8 cellular contexts compared by ENCODE assay signal in the genomic region with DNA sequence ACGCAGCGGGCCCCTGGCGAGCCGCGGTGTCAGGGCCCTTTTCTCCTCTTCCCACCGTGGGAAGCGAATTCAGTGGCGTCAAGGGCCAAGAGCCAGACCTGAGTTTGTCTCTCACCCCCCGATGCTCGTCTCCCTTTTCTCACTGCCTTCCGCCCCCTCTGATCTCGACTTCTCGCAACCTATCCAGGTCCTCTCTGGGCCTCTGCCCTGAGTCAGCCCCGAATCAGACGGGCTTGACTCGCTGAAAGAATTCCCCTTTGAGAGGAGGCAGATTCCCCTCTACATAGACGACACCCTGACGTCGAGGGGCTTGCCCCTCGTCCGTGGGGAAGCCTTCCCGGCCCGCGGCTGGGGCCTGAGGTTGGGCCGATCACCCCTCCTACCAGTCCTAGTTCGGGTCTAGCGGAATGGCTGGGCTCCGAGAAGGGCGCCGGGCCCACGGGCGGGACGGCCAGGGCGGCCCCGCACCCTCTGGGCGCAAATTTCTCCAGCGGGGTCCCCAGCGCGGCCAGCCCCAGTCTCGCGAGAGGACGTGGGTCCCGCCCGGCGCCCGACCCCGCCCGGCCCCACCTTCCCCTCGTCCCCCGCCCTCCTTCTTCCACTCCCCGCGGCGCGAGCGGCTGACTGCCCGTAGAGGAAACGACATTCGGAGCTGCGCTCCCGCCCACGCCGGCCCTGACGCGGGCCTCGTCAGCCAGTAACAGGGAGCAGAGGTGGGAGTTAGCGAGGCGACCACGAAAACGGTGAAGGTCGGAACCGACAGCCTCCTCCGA. TPM values are rescaled to one million over a fixed set of nuclear protein-coding genes. Genes with fewer than 3 reads are reported as not detected.
A peak's percentile ranks its signal among the peaks of the same experiment; 100 is the strongest.
DNase-seq lines count a peak whose midpoint lies in the region; ATAC-seq and TF ChIP-seq lines count a peak whose summit lies in the region.

A gene with protein sequence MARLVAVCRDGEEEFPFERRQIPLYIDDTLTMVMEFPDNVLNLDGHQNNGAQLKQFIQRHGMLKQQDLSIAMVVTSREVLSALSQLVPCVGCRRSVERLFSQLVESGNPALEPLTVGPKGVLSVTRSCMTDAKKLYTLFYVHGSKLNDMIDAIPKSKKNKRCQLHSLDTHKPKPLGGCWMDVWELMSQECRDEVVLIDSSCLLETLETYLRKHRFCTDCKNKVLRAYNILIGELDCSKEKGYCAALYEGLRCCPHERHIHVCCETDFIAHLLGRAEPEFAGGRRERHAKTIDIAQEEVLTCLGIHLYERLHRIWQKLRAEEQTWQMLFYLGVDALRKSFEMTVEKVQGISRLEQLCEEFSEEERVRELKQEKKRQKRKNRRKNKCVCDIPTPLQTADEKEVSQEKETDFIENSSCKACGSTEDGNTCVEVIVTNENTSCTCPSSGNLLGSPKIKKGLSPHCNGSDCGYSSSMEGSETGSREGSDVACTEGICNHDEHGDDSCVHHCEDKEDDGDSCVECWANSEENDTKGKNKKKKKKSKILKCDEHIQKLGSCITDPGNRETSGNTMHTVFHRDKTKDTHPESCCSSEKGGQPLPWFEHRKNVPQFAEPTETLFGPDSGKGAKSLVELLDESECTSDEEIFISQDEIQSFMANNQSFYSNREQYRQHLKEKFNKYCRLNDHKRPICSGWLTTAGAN (plus strand): TSS at position 600 of the 773 bp plus-strand sequence. CDS start 806 bp downstream, outside the sequence.

- H3K27ac ChIP-seq in upper lobe of left lung: peak within 1 kb of the TSS; percentile 99 to 100 (median 100)

- DNase-seq in GM13977 (ENCODE audit: low spot score): peak; percentile 95
- peak; percentile 59 to 84 for DNase-seq in NCI-H187 (lab: John Stamatoyannopoulos, UW)
- DNase-seq in T-helper 17 cell: peak; percentile 87 to 94 (median 88)
- DNase-seq in amniotic stem cell (lab: John Stamatoyannopoulos, UW): peak; percentile 93
- peak; percentile 97 for DNase-seq in left cardiac atrium
- DNase-seq in progenitor cell of endocrine pancreas (ENCODE audit: low spot score, unreplicated experiment): peak; percentile 83
- DNase-seq in upper lobe of left lung: peak; percentile 92 to 98

- H3K36me3 Mint-ChIP-seq in T-helper 17 cell (ENCODE audit: low read depth) (no peaks in the 10 kb centered on the region), progenitor cell of endocrine pancreas (ENCODE audit: insufficient read depth) (peaks cover 2% of the 10 kb centered on the region)

- no peak for TF ChIP-seq CTCF in GM13977 (IDR thresholded peaks at IDR 0.05; ENCODE audit: extremely low read depth, insufficient read depth, missing control alignments)
- no peak for TF ChIP-seq CTCF in progenitor cell of endocrine pancreas (IDR thresholded peaks at IDR 0.05; ENCODE audit: unreplicated experiment)
- no peak for TF ChIP-seq CTCF in upper lobe of left lung (IDR thresholded peaks at IDR 0.05)

- H3K27me3 Mint-ChIP-seq in T-helper 17 cell (no peaks in the 10 kb centered on the region), progenitor cell of endocrine pancreas (no peaks in the 10 kb centered on the region)

- peaks cover 40 to 47% (median 42%) of the 10 kb centered on the region in 4 donors for H3K4me1 ChIP-seq in upper lobe of left lung

- H3K36me3 ChIP-seq in upper lobe of left lung: peaks cover 0 to 4% (median 0%) of the 10 kb centered on the region in 4 donors

- TF ChIP-seq POLR2A in upper lobe of left lung (IDR thresholded peaks at IDR 0.05): peak; percentile 33 to 92 (median 66)

- intact Hi-C loops in left cardiac atrium (cut with DNase I): no loop called here

- ATAC-seq in HG02885 (IDR thresholded peaks at IDR 0.05; ENCODE audit: poor library complexity, unreplicated experiment) (peak; percentile 62), T-helper 17 cell (peak; percentile 68), left cardiac atrium (peak; percentile 91 to 94), upper lobe of left lung (ENCODE audit: low FRiP score in 2 of 2) (peak; percentile 92 to 94)

- H3K27ac Mint-ChIP-seq in T-helper 17 cell (peak within 1 kb of the TSS; percentile 99), progenitor cell of endocrine pancreas (peak within 1 kb of the TSS; percentile 100)

- no peaks in the 10 kb centered on the region for H3K9me3 ChIP-seq in T-helper 17 cell (ENCODE audit: control insufficient read depth, low read length, poor library complexity, severe bottlenecking)
- no peaks in the 10 kb centered on the region for H3K9me3 ChIP-seq in upper lobe of left lung

- no peaks in the 10 kb centered on the region for H3K27me3 ChIP-seq in upper lobe of left lung

- H3K9me3 Mint-ChIP-seq in progenitor cell of endocrine pancreas (ENCODE audit: low read depth): no peaks in the 10 kb centered on the region

- 1% methylated on average over 23 to 42 of the region's 72 CpGs for WGBS in upper lobe of left lung, 2 donors

- in situ Hi-C loops in GM13977 (cut with MboI; ENCODE audit: low pct_unique_long_range_greater_than_20kb, low sequenced_read_pairs, unreplicated experiment): no loop called here

- H3K4me3 Mint-ChIP-seq in T-helper 17 cell (peak within 1 kb of the TSS; percentile 97), progenitor cell of endocrine pancreas (ENCODE audit: low read depth) (peak within 1 kb of the TSS; percentile 97)

- peaks cover 23% of the 10 kb centered on the region for H3K4me1 Mint-ChIP-seq in T-helper 17 cell
- peaks cover 19% of the 10 kb centered on the region for H3K4me1 Mint-ChIP-seq in progenitor cell of endocrine pancreas (ENCODE audit: low read depth)

- peak within 1 kb of the TSS; percentile 84 to 97 (median 94) for H3K4me3 ChIP-seq in upper lobe of left lung

- TF ChIP-seq EP300 in upper lobe of left lung (IDR thresholded peaks at IDR 0.05): peak in 1 of 4 donors; percentile 49

RNA-seq across cellular contexts. Expression of the gene that starts here (rescaled TPM):
- total RNA-seq in T-helper 17 cell: 100 to 1,000 TPM; 162 to 174 TPM
- 10 to 100 TPM; 44.3 to 50.6 TPM for total RNA-seq in left cardiac atrium
- 74.2 and 75.3 TPM in 2 replicates for total RNA-seq in progenitor cell of endocrine pancreas
- total RNA-seq in upper lobe of left lung: 100 to 1,000 TPM in 1 of 6 donors, 10 to 100 TPM in 5; 36.8 to 101 (median 70.0) TPM

Comparison
In these comparisons a context has a peak if more than half of its experiments do, and no peak if none do; other contexts are left out.
1. Peak in every context shown above with its lines: DNase-seq, ATAC-seq, H3K4me3 ChIP-seq and H3K27ac ChIP-seq.